ENCODE assay signal across 32 cellular contexts in genomic region chr19:38466050-38466449, GRCh38. TPM values are rescaled to one million over a fixed set of nuclear protein-coding genes. Genes with fewer than 3 reads are reported as not detected.
"Had no signal": no experiment of that assay in that cellular context is flagged by ENCODE, and none has a peak within 500 bp of the region (broad histone marks: within the 10 kb centered on the region; RNA-seq: fewer than 3 reads in every experiment).

No MANE protein-coding gene starts in this region.

- H3K9me3 ChIP-seq: ascending aorta, colonic mucosa, esophagus squamous epithelium, gastroesophageal sphincter had no signal

- H3K27me3 ChIP-seq: ascending aorta, cardiac muscle cell, colonic mucosa had no signal

- H3K4me3 ChIP-seq: ascending aorta, breast epithelium, cardiac muscle cell, colonic mucosa, esophagus squamous epithelium, gastroesophageal sphincter had no signal

- H3K4me1 ChIP-seq: ascending aorta, breast epithelium, colonic mucosa, esophagus squamous epithelium, gastroesophageal sphincter had no signal

- FAIRE-seq: endometrium, endothelial cell of umbilical vein had no signal

- ATAC-seq: activated CD4-positive, alpha-beta T cell treated with anti-CD3 and anti-CD28 coated beads for 36 hours; activated CD8-positive, alpha-beta memory T cell treated with anti-CD3 and anti-CD28 coated beads, Interleukin-2, amount 10 ng/mL, durations not matched to agents 7 days and 5 days; activated CD8-positive, alpha-beta T cell treated with anti-CD3 and anti-CD28 coated beads, Interleukin-2, amount 10 ng/mL, durations not matched to agents 7 days and 5 days; activated naive CD4-positive, alpha-beta T cell treated with anti-CD3 and anti-CD28 coated beads, Interleukin-2, amount 50 U/mL, for 72 hours; gastroesophageal sphincter had no signal

- H3K27ac ChIP-seq: ascending aorta, breast epithelium, cardiac muscle cell, colonic mucosa, epithelial cell of prostate, esophagus squamous epithelium, gastroesophageal sphincter had no signal

- DNase-seq: activated CD4-positive, alpha-beta memory T cell treated with anti-CD3 and anti-CD28 coated beads for 36 hours; activated CD4-positive, alpha-beta T cell treated with anti-CD3 and anti-CD28 coated beads for 36 hours; activated CD4-positive, alpha-beta T cell treated with anti-CD3 and anti-CD28 coated beads, Interleukin-2, amount 10 ng/mL, durations not matched to agents 24 days and 14 days; activated CD4-positive, CD25-positive, alpha-beta regulatory T cell; activated CD4-positive, CD25-positive, alpha-beta regulatory T cell treated with anti-CD3 and anti-CD28 coated beads, Interleukin-2, amount 50 U/mL, for 72 hours; activated CD8-positive, alpha-beta memory T cell treated with anti-CD3 and anti-CD28 coated beads, Interleukin-2, amount 10 ng/mL, durations not matched to agents 7 days and 5 days; activated CD8-positive, alpha-beta memory T cell treated with anti-CD3 and anti-CD28 coated beads, Interleukin-2, amount 50 U/mL, for 4 hours; activated CD8-positive, alpha-beta T cell treated with anti-CD3 and anti-CD28 coated beads, Interleukin-2, amount 10 ng/mL, durations not matched to agents 7 days and 5 days; activated effector memory CD4-positive, alpha-beta T cell treated with anti-CD3 and anti-CD28 coated beads, Interleukin-2, amount 50 U/mL, for 16 hours; activated naive CD4-positive, alpha-beta T cell treated with anti-CD3 and anti-CD28 coated beads, Interleukin-2, amount 10 ng/mL, durations not matched to agents 7 days and 5 days; activated naive CD8-positive, alpha-beta T cell treated with anti-CD3 and anti-CD28 coated beads, Interleukin-2, amount 10 ng/mL, durations not matched to agents 7 days and 5 days; activated T-cell treated with anti-CD3 and anti-CD28 coated beads, Interleukin-2, amount 50 U/mL, for 1 hour; activated T-cell treated with anti-CD3 and anti-CD28 coated beads, Interleukin-2, amount 50 U/mL, for 48 hours; central memory CD4-positive, alpha-beta T cell; cerebellar nuclear complex; colonic mucosa; effector CD8-positive, alpha-beta T cell; esophagus squamous epithelium; foreskin melanocyte; T-helper 2 cell had no signal

- H3K36me3 ChIP-seq: ascending aorta, breast epithelium, colonic mucosa, esophagus squamous epithelium, gastroesophageal sphincter had no signal

RNA-seq across cellular contexts. Expression of gene RYR1, which starts 32.6 kb away (rescaled TPM):
- total RNA-seq: dermis microvascular lymphatic vessel endothelial cell had no signal

RNA-seq across cellular contexts. Expression of gene RASGRP4, which starts 40.0 kb away (rescaled TPM):
- total RNA-seq: dermis microvascular lymphatic vessel endothelial cell, endothelial cell of umbilical vein, fibroblast of lung, fibroblast of villous mesenchyme, glomerular endothelial cell had no signal
- polyA plus RNA-seq: endothelial cell of umbilical vein, fibroblast of lung had no signal
